In the genomic region with DNA sequence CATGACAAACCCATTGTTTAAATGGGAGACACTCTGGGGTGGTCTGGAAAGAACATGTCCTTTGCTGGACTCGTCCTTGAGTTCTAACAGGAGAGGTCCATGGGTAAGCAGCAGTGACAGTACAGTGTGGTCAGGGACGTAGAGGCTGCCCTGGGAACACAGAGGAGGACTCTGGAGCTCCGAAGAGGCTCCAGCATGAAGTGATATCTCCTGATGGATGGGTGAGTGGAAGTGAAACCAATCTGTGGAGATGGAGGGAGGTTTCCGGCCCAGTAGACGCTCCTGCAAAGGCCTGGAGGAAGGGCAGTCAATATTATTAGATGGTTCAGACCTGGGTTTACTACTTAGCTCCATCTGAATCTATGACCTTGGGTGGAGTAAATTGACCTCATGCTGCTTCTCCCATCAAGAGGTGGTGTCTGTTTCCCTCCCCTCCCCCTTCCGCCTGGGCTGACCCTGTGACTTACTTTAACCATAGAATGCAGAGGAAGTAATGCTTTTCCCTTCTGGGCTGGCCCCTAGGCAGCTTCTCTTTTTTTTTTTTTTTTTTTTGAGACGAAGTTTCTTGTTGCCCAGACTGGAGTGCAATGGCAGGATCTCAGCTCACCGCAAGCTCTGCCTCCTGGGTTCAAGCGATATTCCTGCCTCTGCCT, we compare ENCODE assay signal across 1 cellular context.
TF ChIP-seq lines count a peak whose summit lies in the region.

No MANE protein-coding gene starts in this region.

TF ChIP-seq in SK-N-SH treated with all-trans-retinoic acid at 6 μM for 48 hours, 23 proteins besides CTCF, POLR2A, EP300 and RAD21:
- TF ChIP-seq, protein P1, sequence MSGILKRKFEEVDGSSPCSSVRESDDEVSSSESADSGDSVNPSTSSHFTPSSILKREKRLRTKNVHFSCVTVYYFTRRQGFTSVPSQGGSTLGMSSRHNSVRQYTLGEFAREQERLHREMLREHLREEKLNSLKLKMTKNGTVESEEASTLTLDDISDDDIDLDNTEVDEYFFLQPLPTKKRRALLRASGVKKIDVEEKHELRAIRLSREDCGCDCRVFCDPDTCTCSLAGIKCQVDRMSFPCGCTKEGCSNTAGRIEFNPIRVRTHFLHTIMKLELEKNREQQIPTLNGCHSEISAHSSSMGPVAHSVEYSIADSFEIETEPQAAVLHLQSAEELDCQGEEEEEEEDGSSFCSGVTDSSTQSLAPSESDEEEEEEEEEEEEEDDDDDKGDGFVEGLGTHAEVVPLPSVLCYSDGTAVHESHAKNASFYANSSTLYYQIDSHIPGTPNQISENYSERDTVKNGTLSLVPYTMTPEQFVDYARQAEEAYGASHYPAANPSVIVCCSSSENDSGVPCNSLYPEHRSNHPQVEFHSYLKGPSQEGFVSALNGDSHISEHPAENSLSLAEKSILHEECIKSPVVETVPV (CRISPR knock-in tag; IDR thresholded peaks at IDR 0.05), result no peak
- TF ChIP-seq ZFP3 (CRISPR knock-in tag; IDR thresholded peaks at IDR 0.05) (no peak), BACH2 (CRISPR knock-in tag; IDR thresholded peaks at IDR 0.05; ENCODE audit: borderline replicate concordance) (no peak), ZNF8 (CRISPR knock-in tag; IDR thresholded peaks at IDR 0.05) (no peak), TOX (CRISPR knock-in tag; IDR thresholded peaks at IDR 0.05; ENCODE audit: borderline replicate concordance) (no peak), ISL1 (CRISPR knock-in tag; IDR thresholded peaks at IDR 0.05) (no peak), SNAI2 (CRISPR knock-in tag; IDR thresholded peaks at IDR 0.05) (no peak), OSR1 (CRISPR knock-in tag; IDR thresholded peaks at IDR 0.05) (no peak), GLIS3 (CRISPR knock-in tag; IDR thresholded peaks at IDR 0.05) (no peak), ZC3H10 (CRISPR knock-in tag; IDR thresholded peaks at IDR 0.05) (no peak), ZNF565 (CRISPR knock-in tag; conservative IDR thresholded peaks at IDR 0.05; ENCODE audit: low read depth) (no peak), ZNF70 (CRISPR knock-in tag; IDR thresholded peaks at IDR 0.05) (no peak)
- TF ChIP-seq, protein P2, sequence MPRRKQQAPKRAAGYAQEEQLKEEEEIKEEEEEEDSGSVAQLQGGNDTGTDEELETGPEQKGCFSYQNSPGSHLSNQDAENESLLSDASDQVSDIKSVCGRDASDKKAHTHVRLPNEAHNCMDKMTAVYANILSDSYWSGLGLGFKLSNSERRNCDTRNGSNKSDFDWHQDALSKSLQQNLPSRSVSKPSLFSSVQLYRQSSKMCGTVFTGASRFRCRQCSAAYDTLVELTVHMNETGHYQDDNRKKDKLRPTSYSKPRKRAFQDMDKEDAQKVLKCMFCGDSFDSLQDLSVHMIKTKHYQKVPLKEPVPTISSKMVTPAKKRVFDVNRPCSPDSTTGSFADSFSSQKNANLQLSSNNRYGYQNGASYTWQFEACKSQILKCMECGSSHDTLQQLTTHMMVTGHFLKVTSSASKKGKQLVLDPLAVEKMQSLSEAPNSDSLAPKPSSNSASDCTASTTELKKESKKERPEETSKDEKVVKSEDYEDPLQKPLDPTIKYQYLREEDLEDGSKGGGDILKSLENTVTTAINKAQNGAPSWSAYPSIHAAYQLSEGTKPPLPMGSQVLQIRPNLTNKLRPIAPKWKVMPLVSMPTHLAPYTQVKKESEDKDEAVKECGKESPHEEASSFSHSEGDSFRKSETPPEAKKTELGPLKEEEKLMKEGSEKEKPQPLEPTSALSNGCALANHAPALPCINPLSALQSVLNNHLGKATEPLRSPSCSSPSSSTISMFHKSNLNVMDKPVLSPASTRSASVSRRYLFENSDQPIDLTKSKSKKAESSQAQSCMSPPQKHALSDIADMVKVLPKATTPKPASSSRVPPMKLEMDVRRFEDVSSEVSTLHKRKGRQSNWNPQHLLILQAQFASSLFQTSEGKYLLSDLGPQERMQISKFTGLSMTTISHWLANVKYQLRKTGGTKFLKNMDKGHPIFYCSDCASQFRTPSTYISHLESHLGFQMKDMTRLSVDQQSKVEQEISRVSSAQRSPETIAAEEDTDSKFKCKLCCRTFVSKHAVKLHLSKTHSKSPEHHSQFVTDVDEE (CRISPR knock-in tag; IDR thresholded peaks at IDR 0.05), result no peak
- TF ChIP-seq, protein P3, sequence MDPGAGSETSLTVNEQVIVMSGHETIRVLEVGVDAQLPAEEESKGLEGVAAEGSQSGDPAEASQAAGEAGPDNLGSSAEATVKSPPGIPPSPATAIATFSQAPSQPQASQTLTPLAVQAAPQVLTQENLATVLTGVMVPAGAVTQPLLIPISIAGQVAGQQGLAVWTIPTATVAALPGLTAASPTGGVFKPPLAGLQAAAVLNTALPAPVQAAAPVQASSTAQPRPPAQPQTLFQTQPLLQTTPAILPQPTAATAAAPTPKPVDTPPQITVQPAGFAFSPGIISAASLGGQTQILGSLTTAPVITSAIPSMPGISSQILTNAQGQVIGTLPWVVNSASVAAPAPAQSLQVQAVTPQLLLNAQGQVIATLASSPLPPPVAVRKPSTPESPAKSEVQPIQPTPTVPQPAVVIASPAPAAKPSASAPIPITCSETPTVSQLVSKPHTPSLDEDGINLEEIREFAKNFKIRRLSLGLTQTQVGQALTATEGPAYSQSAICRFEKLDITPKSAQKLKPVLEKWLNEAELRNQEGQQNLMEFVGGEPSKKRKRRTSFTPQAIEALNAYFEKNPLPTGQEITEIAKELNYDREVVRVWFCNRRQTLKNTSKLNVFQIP (CRISPR knock-in tag; IDR thresholded peaks at IDR 0.05; ENCODE audit: borderline replicate concordance, low read depth), result no peak
- TF ChIP-seq, protein P4, sequence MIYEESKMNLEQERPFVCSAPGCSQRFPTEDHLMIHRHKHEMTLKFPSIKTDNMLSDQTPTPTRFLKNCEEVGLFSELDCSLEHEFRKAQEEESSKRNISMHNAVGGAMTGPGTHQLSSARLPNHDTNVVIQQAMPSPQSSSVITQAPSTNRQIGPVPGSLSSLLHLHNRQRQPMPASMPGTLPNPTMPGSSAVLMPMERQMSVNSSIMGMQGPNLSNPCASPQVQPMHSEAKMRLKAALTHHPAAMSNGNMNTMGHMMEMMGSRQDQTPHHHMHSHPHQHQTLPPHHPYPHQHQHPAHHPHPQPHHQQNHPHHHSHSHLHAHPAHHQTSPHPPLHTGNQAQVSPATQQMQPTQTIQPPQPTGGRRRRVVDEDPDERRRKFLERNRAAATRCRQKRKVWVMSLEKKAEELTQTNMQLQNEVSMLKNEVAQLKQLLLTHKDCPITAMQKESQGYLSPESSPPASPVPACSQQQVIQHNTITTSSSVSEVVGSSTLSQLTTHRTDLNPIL (CRISPR knock-in tag; IDR thresholded peaks at IDR 0.05; ENCODE audit: low read depth), result no peak
- TF ChIP-seq, protein P5, sequence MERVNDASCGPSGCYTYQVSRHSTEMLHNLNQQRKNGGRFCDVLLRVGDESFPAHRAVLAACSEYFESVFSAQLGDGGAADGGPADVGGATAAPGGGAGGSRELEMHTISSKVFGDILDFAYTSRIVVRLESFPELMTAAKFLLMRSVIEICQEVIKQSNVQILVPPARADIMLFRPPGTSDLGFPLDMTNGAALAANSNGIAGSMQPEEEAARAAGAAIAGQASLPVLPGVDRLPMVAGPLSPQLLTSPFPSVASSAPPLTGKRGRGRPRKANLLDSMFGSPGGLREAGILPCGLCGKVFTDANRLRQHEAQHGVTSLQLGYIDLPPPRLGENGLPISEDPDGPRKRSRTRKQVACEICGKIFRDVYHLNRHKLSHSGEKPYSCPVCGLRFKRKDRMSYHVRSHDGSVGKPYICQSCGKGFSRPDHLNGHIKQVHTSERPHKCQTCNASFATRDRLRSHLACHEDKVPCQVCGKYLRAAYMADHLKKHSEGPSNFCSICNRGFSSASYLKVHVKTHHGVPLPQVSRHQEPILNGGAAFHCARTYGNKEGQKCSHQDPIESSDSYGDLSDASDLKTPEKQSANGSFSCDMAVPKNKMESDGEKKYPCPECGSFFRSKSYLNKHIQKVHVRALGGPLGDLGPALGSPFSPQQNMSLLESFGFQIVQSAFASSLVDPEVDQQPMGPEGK (CRISPR knock-in tag; IDR thresholded peaks at IDR 0.05; ENCODE audit: borderline replicate concordance), result no peak
